In genomic region chr1:231240531-231240882, GRCh38 we compare ENCODE assay signal across 8 cellular contexts. TPM values are rescaled to one million over a fixed set of nuclear protein-coding genes. Genes with fewer than 3 reads are reported as not detected.
DNase-seq lines count a peak whose midpoint lies in the region; ATAC-seq and TF ChIP-seq lines count a peak whose summit lies in the region.

No MANE protein-coding gene starts in this region.

- DNase-seq in AG04450 (ENCODE audit: low read depth, low spot score) (no peak), SJCRH30 (peak in 1 of 2 experiments; percentile 15), epithelial cell of proximal tubule (ENCODE audit: low read depth) (no peak), SHP77 treated with DMSO at 0.1 percent for 48 hours (lab: John Stamatoyannopoulos, UW) (no peak), activated gamma-delta T cell treated with Interleukin-2 at 50 U/mL for 16 hours (no peak)

- no peak for TF ChIP-seq EP300 in neural cell (conservative IDR thresholded peaks at IDR 0.05; ENCODE audit: poor library complexity, severe bottlenecking)

- H3K4me1 ChIP-seq in SJCRH30, result peaks cover 28% of the 10 kb centered on the region

- H3K79me2 ChIP-seq in neural cell (replicated peaks; ENCODE audit: insufficient read depth, low read length), result peaks cover 37% of the 10 kb centered on the region

- peak overlapping the region; percentile 98 for H3K4me2 ChIP-seq in neural cell (ENCODE audit: low read length)

- TF ChIP-seq RAD21 in neural cell (conservative IDR thresholded peaks at IDR 0.05), result no peak

- peak overlapping the region; percentile 93 for H3K4me3 ChIP-seq in AG04450 (ENCODE audit: low read depth, low read length)
- H3K4me3 ChIP-seq in SJCRH30, result peak overlapping the region; percentile 71
- H3K4me3 ChIP-seq in epithelial cell of proximal tubule (ENCODE audit: low read depth, low read length), result peak overlapping the region; percentile 91
- H3K4me3 ChIP-seq in neural cell (ENCODE audit: low read length), result peak overlapping the region; percentile 94

- peak; percentile 12 for ATAC-seq in GM21447 (IDR thresholded peaks at IDR 0.05; ENCODE audit: unreplicated experiment)
- no peak for ATAC-seq in HG03439 (IDR thresholded peaks at IDR 0.05; ENCODE audit: unreplicated experiment)

- no peaks in the 10 kb centered on the region for H3F3A ChIP-seq in neural cell (ENCODE audit: insufficient read depth, low read length, poor library complexity, severe bottlenecking)

- CTCF ChIA-PET in AG04450 (lab: Charles Lee), result interaction anchor here (0.6 to 1.0 kb wide), 3 partner anchors 9 to 367 kb away, joined by 3 to 4 read pairs (median 3); no protein-coding TSS in a partner anchor

- H2AFZ ChIP-seq in neural cell (ENCODE audit: low read depth, low read length), result peak overlapping the region; percentile 92

- peak overlapping the region; percentile 77 for H3K9ac ChIP-seq in neural cell (ENCODE audit: low read length)

- no peak for TF ChIP-seq CTCF in AG04450 (IDR thresholded peaks at IDR 0.05; ENCODE audit: low read depth, low read length)
- TF ChIP-seq CTCF in epithelial cell of proximal tubule (conservative IDR thresholded peaks at IDR 0.05; ENCODE audit: low read depth, low read length), result no peak
- no peak for TF ChIP-seq CTCF in neural cell (IDR thresholded peaks at IDR 0.05; ENCODE audit: poor library complexity, severe bottlenecking)

- POLR2A ChIA-PET in AG04450 (lab: Yijun Ruan, JAX), result no interaction called here

- H3K9me2 ChIP-seq in neural cell (ENCODE audit: insufficient read depth, low read length), result no peaks in the 10 kb centered on the region

- H4K20me1 ChIP-seq in neural cell (ENCODE audit: insufficient read depth), result no peaks in the 10 kb centered on the region

- H3K36me3 ChIP-seq in SJCRH30, result peaks cover 6% of the 10 kb centered on the region; the same call in 1 of the 2 replicates
- H3K36me3 ChIP-seq in neural cell (ENCODE audit: insufficient read depth, low read length), result peaks cover 5% of the 10 kb centered on the region

- H3K9me3 ChIP-seq in AG04450 (ENCODE audit: control insufficient read depth, insufficient read depth, low read length) (no peaks in the 10 kb centered on the region; the same call in 1 of the 2 replicates), SJCRH30 (replicated peaks) (no peaks in the 10 kb centered on the region), neural cell (ENCODE audit: low read length) (no peaks in the 10 kb centered on the region)

- H3K27me3 ChIP-seq in AG04450 (ENCODE audit: control insufficient read depth, insufficient read depth, low read length) (no peaks in the 10 kb centered on the region), SJCRH30 (no peaks in the 10 kb centered on the region), neural cell (ENCODE audit: insufficient read depth, low read depth, low read length) (no peaks in the 10 kb centered on the region)

- no peak overlapping the region for H3K27ac ChIP-seq in AG04450 (ENCODE audit: low read depth, low read length)
- peak overlapping the region; percentile 78 for H3K27ac ChIP-seq in SJCRH30
- peak overlapping the region; percentile 56 for H3K27ac ChIP-seq in neural cell (ENCODE audit: low read length)

TF ChIP-seq in neural cell, 6 proteins besides CTCF, POLR2A, EP300 and RAD21:
- TF ChIP-seq MXI1 (conservative IDR thresholded peaks at IDR 0.05; ENCODE audit: poor library complexity, severe bottlenecking) (no peak), POLR2AphosphoS5 (IDR thresholded peaks at IDR 0.05) (no peak), SMC3 (conservative IDR thresholded peaks at IDR 0.05; ENCODE audit: poor library complexity) (no peak), REST (IDR thresholded peaks at IDR 0.05; ENCODE audit: borderline replicate concordance) (no peak), EZH2 (IDR thresholded peaks at IDR 0.05; ENCODE audit: borderline replicate concordance, insufficient read depth, low read length, poor library complexity, severe bottlenecking) (no peak), TAF1 (IDR thresholded peaks at IDR 0.05; ENCODE audit: low read depth) (no peak)
TF ChIP-seq in neural cell: peak in this region for 0.

RNA-seq across cellular contexts. Expression of gene GNPAT, which starts 0.5 kb away (rescaled TPM):
- polyA plus RNA-seq in AG04450 (2011; rRNA removed) (41.2 and 56.1 TPM in 2 replicates), neural cell (50.8 and 58.6 TPM in 2 replicates)
- 29.4 and 37.9 TPM in 2 replicates for polyA minus RNA-seq in AG04450 (2011; rRNA and poly(A)+ RNA removed)
- total RNA-seq in SJCRH30 (2014; rRNA removed; shearing (Covaris generic)), result 88.5 and 90.8 TPM in 2 replicates
- total RNA-seq in epithelial cell of proximal tubule, result 35.5 and 46.3 TPM in 2 replicates
- 56.0 and 56.5 TPM in 2 replicates for polyA minus RNA-seq in neural cell
